In the genomic region with DNA sequence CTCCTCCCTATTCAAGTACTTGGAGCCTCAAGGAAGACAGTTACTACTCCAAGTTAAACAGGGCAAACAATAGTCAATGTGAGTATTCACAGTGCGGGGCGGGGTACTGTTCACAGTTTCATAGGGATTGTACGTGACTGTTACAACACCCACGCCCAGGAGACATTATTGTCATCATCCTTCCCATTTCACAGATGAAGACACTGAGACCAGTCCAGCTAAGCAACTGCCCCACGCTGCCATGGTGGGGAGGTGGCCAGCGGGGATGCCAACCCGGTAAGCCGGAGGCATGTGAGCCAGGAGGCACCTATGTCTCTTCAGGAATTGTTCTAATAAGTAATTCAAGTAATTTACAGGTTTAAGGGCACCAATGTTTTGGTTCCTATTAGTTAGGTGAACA, we compare ENCODE assay signal across 9 cellular contexts. TPM values are rescaled to one million over a fixed set of nuclear protein-coding genes. Genes with fewer than 3 reads are reported as not detected.
DNase-seq lines count a peak whose midpoint lies in the region; ATAC-seq, FAIRE-seq and TF ChIP-seq lines count a peak whose summit lies in the region.
"Had no signal": no experiment of that assay in that cellular context is flagged by ENCODE, and none has a peak within 500 bp of the region (broad histone marks: within the 10 kb centered on the region; RNA-seq: fewer than 3 reads in every experiment).

No MANE protein-coding gene starts in this region.

- FAIRE-seq in endothelial cell of umbilical vein (lab: Jason Lieb, UNC): no peak

- ATAC-seq in GM18858 (IDR thresholded peaks at IDR 0.05; ENCODE audit: unreplicated experiment): no peak

- H3K27me3 ChIP-seq in endothelial cell of umbilical vein (ENCODE audit: control insufficient read depth in 2 of 2, insufficient read depth in 2 of 2, low read length in 2 of 2) (no peaks in the 10 kb centered on the region), parathyroid adenoma (ENCODE audit: control insufficient read depth, insufficient read depth, low read length) (no peaks in the 10 kb centered on the region), dorsolateral prefrontal cortex (peaks cover 0 to 48% (median 10%) of the 10 kb centered on the region in 45 donors)

- intact Hi-C loops in endothelial cell of umbilical vein (cut with micrococcal nuclease) (loop anchor here (5.0 to 10.0 kb wide), 3 partner anchors 366 to 574 kb away; partner anchors contain the start of gene DGKD), dorsolateral prefrontal cortex (cut with DNase I) (loop anchor here in 1 of 2 donors (10.0 kb wide), 1 partner anchor 691 kb away; no protein-coding TSS in a partner anchor)

- H3K9ac ChIP-seq in endothelial cell of umbilical vein (replicated peaks; ENCODE audit: extremely low read depth, insufficient read depth, low read length) (peak overlapping the region; percentile 66), parathyroid adenoma (no peak overlapping the region)

- TF ChIP-seq CTCF in GM12875 (IDR thresholded peaks at IDR 0.05; ENCODE audit: borderline replicate concordance, insufficient read depth, low read depth, low read length) (no peak), endothelial cell of umbilical vein (IDR thresholded peaks at IDR 0.05; ENCODE audit: extremely low read depth in 1 of 2, insufficient read depth in 1 of 2, low read depth in 1 of 2, low read length in 2 of 2) (no peak), parathyroid adenoma (IDR thresholded peaks at IDR 0.05) (no peak), dorsolateral prefrontal cortex (IDR thresholded peaks at IDR 0.05 in 54 of 56, conservative IDR thresholded peaks at IDR 0.05 in 2 of 56; ENCODE audit: low read depth in 1 of 56, partially characterized antibody in 56 of 56) (no peak)

- dilution Hi-C loops in endothelial cell of umbilical vein (cut with MboI; ENCODE audit: extremely low pct_ligation_motif_present, low sequenced_read_pairs): no loop called here

- H3K36me3 ChIP-seq in endothelial cell of umbilical vein (ENCODE audit: control insufficient read depth in 2 of 2, extremely low read depth in 1 of 2, insufficient read depth in 2 of 2, low read length in 2 of 2): peaks cover 0 to 11% of the 10 kb centered on the region in 2 experiments
- H3K36me3 ChIP-seq in parathyroid adenoma (ENCODE audit: control insufficient read depth, insufficient read depth, low read length): no peaks in the 10 kb centered on the region

- H3K9me1 ChIP-seq in endothelial cell of umbilical vein (replicated peaks; ENCODE audit: control insufficient read depth, extremely low read depth, insufficient read depth, low read length): no peaks in the 10 kb centered on the region

- TSS peak; percentile 37 for BruUV-seq in endothelial cell of umbilical vein (replicated peaks; lab: Mats Ljungman, UMichigan)

- H2AFZ ChIP-seq in endothelial cell of umbilical vein (ENCODE audit: low read depth, low read length): peak overlapping the region; percentile 95
- peak overlapping the region; percentile 84 for H2AFZ ChIP-seq in parathyroid adenoma

- POLR2A ChIA-PET in endothelial cell of umbilical vein (lab: Charles Lee): no interaction called here

- DNase-seq in RKO (ENCODE audit: low spot score) (peak; percentile 59), endothelial cell of umbilical vein (ENCODE audit: low read depth, low spot score) (no peak), dorsolateral prefrontal cortex (no peak), COLO829 (ENCODE audit: low spot score) (no peak), AG20443 (ENCODE audit: low spot score) (no peak)
- DNase-seq: NCI-H187 had no signal

- H4K20me1 ChIP-seq in endothelial cell of umbilical vein (replicated peaks; ENCODE audit: control insufficient read depth, extremely low read depth, insufficient read depth, low read length): no peaks in the 10 kb centered on the region

- H3K4me2 ChIP-seq in endothelial cell of umbilical vein (ENCODE audit: insufficient read depth, low read length): peak overlapping the region; percentile 86
- H3K4me2 ChIP-seq in parathyroid adenoma (ENCODE audit: low read length): no peak overlapping the region

- H3K27ac ChIP-seq in endothelial cell of umbilical vein (ENCODE audit: insufficient read depth, low read depth, low read length) (peak overlapping the region; percentile 54), parathyroid adenoma (no peak overlapping the region), dorsolateral prefrontal cortex (no peak overlapping the region)

- H3K79me2 ChIP-seq in endothelial cell of umbilical vein (ENCODE audit: control insufficient read depth, insufficient read depth, low read length) (peaks cover 58% of the 10 kb centered on the region), parathyroid adenoma (no peaks in the 10 kb centered on the region)

- peak overlapping the region; percentile 67 for H3K4me3 ChIP-seq in GM12875 (ENCODE audit: low read depth, low read length)
- peak overlapping the region; percentile 88 to 98 (median 89) for H3K4me3 ChIP-seq in endothelial cell of umbilical vein (replicated peaks in 1 of 3; ENCODE audit: insufficient read depth in 1 of 3, low read depth in 1 of 3, low read length in 3 of 3)
- no peak overlapping the region for H3K4me3 ChIP-seq in parathyroid adenoma (ENCODE audit: low read depth, low read length)
- peak overlapping the region in 12 of 59 donors; percentile 1 to 90 (median 77) for H3K4me3 ChIP-seq in dorsolateral prefrontal cortex

- no peak for TF ChIP-seq POLR2A in endothelial cell of umbilical vein (IDR thresholded peaks at IDR 0.05; ENCODE audit: low read depth, low read length)

- CTCF ChIA-PET in endothelial cell of umbilical vein (lab: Charles Lee): interaction anchor here (0.5 kb wide), 1 partner anchor 435 kb away, joined by 3 read pairs; no protein-coding TSS in a partner anchor

- peaks cover 20% of the 10 kb centered on the region for H3K4me1 ChIP-seq in endothelial cell of umbilical vein (ENCODE audit: control insufficient read depth, extremely low read depth, insufficient read depth, low read length)
- H3K4me1 ChIP-seq in parathyroid adenoma: peaks cover 7% of the 10 kb centered on the region

- no peaks in the 10 kb centered on the region for H3K9me3 ChIP-seq in endothelial cell of umbilical vein (replicated peaks; ENCODE audit: control insufficient read depth, insufficient read depth, low read length)
- no peaks in the 10 kb centered on the region for H3K9me3 ChIP-seq in parathyroid adenoma (ENCODE audit: control insufficient read depth, low read length)

TF ChIP-seq in endothelial cell of umbilical vein, 7 proteins besides CTCF, POLR2A, EP300 and RAD21:
- no peak for TF ChIP-seq EZH2 (IDR thresholded peaks at IDR 0.05; ENCODE audit: borderline replicate concordance, low read depth, low read length, severe bottlenecking)
TF ChIP-seq in endothelial cell of umbilical vein: peak in this region for 0.

RNA-seq across cellular contexts. Expression of gene HJURP, which starts 1.0 kb away (rescaled TPM):
- total RNA-seq in endothelial cell of umbilical vein: 42.4 and 60.9 TPM in 2 replicates
- 34.4 and 38.5 TPM in 2 replicates for polyA plus RNA-seq in endothelial cell of umbilical vein
- polyA plus RNA-seq in endothelial cell of umbilical vein (2011; cell fraction: cytosol; rRNA removed): 37.6 and 38.8 TPM in 2 replicates
- polyA plus RNA-seq in endothelial cell of umbilical vein (2011; cell fraction: nucleus; rRNA removed): 105 and 116 TPM in 2 replicates
- polyA plus RNA-seq in endothelial cell of umbilical vein (2012): 11.0 and 21.2 TPM in 2 replicates
- 89.6 and 103 TPM in 2 replicates for polyA minus RNA-seq in endothelial cell of umbilical vein
- 68.4 TPM for polyA minus RNA-seq in endothelial cell of umbilical vein (2011; cell fraction: cytosol; rRNA and poly(A)+ RNA removed)
- 22.6 and 38.5 TPM in 2 replicates for polyA minus RNA-seq in endothelial cell of umbilical vein (2011; cell fraction: nucleus; rRNA and poly(A)+ RNA removed)
- 1 to 10 TPM in 4 of 120 experiments, under 1 TPM in 19, not detected in 97; 0.18 to 1.9 (median 0.66) TPM for total RNA-seq in dorsolateral prefrontal cortex

Comparison
In these comparisons a context has a peak if more than half of its experiments do, and no peak if none do; other contexts are left out.
1. RNA of gene HJURP, which starts 1.0 kb away (total RNA-seq): 42.4 to 60.9 TPM in endothelial cell of umbilical vein; 0.18 to 1.9 TPM in dorsolateral prefrontal cortex; every median in the first group is over 10 times any median in the second.